1 cellular context compared by ENCODE assay signal in the genomic region with DNA sequence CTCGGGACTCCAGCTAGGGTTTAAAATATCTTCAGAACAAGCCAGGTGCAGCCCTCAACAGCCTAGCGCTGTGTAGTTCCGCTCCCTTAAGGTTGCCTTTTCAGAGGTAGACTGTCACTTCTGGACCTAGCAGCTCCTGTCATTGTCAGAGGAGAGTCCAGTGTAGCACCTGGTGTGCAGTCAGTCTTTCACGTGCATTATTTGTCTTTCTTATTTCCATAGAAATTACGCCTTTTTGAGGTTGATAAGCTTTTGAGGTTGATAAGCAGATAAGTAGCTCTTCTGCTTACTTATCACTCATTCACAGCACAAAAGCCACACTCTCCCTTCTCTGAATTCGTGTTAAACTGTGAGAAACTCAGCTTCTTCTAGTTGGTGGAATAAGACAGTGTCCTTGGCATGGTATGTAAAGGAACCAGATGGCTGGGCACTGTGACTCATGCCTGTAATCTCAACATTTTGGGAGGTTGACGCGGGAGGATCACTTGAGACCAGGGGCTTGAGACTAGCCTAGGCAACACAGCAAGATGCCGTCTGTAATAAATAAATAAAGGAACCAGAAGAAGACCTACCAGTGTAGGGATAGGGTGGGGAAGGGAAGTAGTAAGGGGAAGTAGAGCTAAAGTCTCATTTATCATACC.
TF ChIP-seq lines count a peak whose summit lies in the region.

No MANE protein-coding gene starts in this region.

TF ChIP-seq in K562, 482 proteins besides CTCF, POLR2A, EP300 and RAD21 (continued from another document and continues in another):
- TF ChIP-seq ATF2 (CRISPR knock-in tag; IDR thresholded peaks at IDR 0.05) (no peak), ERF (CRISPR knock-in tag; IDR thresholded peaks at IDR 0.05) (no peak), RBM15 (IDR thresholded peaks at IDR 0.05; ENCODE audit: insufficient read depth, low read length) (no peak), ZNF165 (CRISPR knock-in tag; IDR thresholded peaks at IDR 0.05; ENCODE audit: borderline replicate concordance) (no peak), HNRNPLL (IDR thresholded peaks at IDR 0.05; ENCODE audit: low read depth, low read length, poor library complexity, severe bottlenecking) (peak; percentile 60), ZNF766 (CRISPR knock-in tag; conservative IDR thresholded peaks at IDR 0.05) (peak; percentile 78), SMARCA4 (IDR thresholded peaks at IDR 0.05) (peak; percentile 90), ZNF507 (tag; conservative IDR thresholded peaks at IDR 0.05) (no peak), KDM1A (IDR thresholded peaks at IDR 0.05) (peak; percentile 49 to 68; a peak in 2 of 4 replicates), TOE1 (IDR thresholded peaks at IDR 0.05; ENCODE audit: borderline replicate concordance) (0 out of 2 replicates have a peak, but pooled peaks have one; percentile 21), TOE1 (CRISPR knock-in tag; IDR thresholded peaks at IDR 0.05; ENCODE audit: borderline replicate concordance, low read depth) (no peak), PYGO2 (tag; IDR thresholded peaks at IDR 0.05) (no peak), NCOA6 (IDR thresholded peaks at IDR 0.05) (no peak), ZFX (CRISPR knock-in tag; IDR thresholded peaks at IDR 0.05) (0 out of 2 replicates have a peak, but pooled peaks have one; percentile 16), SP2 (IDR thresholded peaks at IDR 0.05; ENCODE audit: extremely low read depth, low read depth, low read length, poor library complexity, severe bottlenecking) (no peak), ZNF77 (CRISPR knock-in tag; IDR thresholded peaks at IDR 0.05) (no peak), HLTF (IDR thresholded peaks at IDR 0.05) (0 out of 2 replicates have a peak, but pooled peaks have one; percentile 31), TAL1 (IDR thresholded peaks at IDR 0.05) (peak; percentile 90), HDAC6 (IDR thresholded peaks at IDR 0.05; ENCODE audit: low read depth, low read length) (no peak), ETS2 (tag; IDR thresholded peaks at IDR 0.05; ENCODE audit: borderline replicate concordance, poor library complexity, severe bottlenecking) (no peak), SNIP1 (IDR thresholded peaks at IDR 0.05; ENCODE audit: low read depth) (no peak), ZNF212 (CRISPR knock-in tag; IDR thresholded peaks at IDR 0.05) (no peak), POLR2AphosphoS5 (IDR thresholded peaks at IDR 0.05; ENCODE audit: control insufficient read depth, insufficient read depth, low read depth, low read length) (peak; percentile 51; the same call in 1 of the 2 replicates), ZNF699 (CRISPR knock-in tag; IDR thresholded peaks at IDR 0.05; ENCODE audit: insufficient replicate concordance) (no peak), FOXA1 (IDR thresholded peaks at IDR 0.05; ENCODE audit: borderline replicate concordance) (no peak), MAFK (IDR thresholded peaks at IDR 0.05; ENCODE audit: low read length) (no peak), ZBTB1 (CRISPR knock-in tag; IDR thresholded peaks at IDR 0.05; ENCODE audit: borderline replicate concordance, low read depth) (no peak), ZNF263 (CRISPR knock-in tag; IDR thresholded peaks at IDR 0.05; ENCODE audit: borderline replicate concordance) (no peak), TSHZ1 (CRISPR knock-in tag; IDR thresholded peaks at IDR 0.05) (no peak), EWSR1 (IDR thresholded peaks at IDR 0.05; ENCODE audit: borderline replicate concordance, low read depth, partially characterized antibody) (no peak), NR1H2 (CRISPR knock-in tag; IDR thresholded peaks at IDR 0.05) (no peak), RAD51 (IDR thresholded peaks at IDR 0.05; ENCODE audit: borderline replicate concordance, low read depth) (no peak), CBFA2T2 (conservative IDR thresholded peaks at IDR 0.05) (peak; percentile 91), RB1 (IDR thresholded peaks at IDR 0.05; ENCODE audit: low read depth) (no peak), ZNF639 (CRISPR knock-in tag; conservative IDR thresholded peaks at IDR 0.05 in 1 of 2, IDR thresholded peaks at IDR 0.05 in 1 of 2) (peak in 1 of 2 experiments; percentile 62; a peak in 2 of 4 replicates), TEAD4 (IDR thresholded peaks at IDR 0.05; ENCODE audit: low read length) (peak; percentile 98), TEAD4 (CRISPR knock-in tag; IDR thresholded peaks at IDR 0.05; ENCODE audit: borderline replicate concordance) (no peak), SREBF1 (IDR thresholded peaks at IDR 0.05; ENCODE audit: borderline replicate concordance, low read depth, low read length) (no peak), GATA2 (CRISPR knock-in tag; IDR thresholded peaks at IDR 0.05) (peak; percentile 86)
- TF ChIP-seq, protein P1, sequence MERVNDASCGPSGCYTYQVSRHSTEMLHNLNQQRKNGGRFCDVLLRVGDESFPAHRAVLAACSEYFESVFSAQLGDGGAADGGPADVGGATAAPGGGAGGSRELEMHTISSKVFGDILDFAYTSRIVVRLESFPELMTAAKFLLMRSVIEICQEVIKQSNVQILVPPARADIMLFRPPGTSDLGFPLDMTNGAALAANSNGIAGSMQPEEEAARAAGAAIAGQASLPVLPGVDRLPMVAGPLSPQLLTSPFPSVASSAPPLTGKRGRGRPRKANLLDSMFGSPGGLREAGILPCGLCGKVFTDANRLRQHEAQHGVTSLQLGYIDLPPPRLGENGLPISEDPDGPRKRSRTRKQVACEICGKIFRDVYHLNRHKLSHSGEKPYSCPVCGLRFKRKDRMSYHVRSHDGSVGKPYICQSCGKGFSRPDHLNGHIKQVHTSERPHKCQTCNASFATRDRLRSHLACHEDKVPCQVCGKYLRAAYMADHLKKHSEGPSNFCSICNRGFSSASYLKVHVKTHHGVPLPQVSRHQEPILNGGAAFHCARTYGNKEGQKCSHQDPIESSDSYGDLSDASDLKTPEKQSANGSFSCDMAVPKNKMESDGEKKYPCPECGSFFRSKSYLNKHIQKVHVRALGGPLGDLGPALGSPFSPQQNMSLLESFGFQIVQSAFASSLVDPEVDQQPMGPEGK (CRISPR knock-in tag; IDR thresholded peaks at IDR 0.05; ENCODE audit: borderline replicate concordance): no peak
- TF ChIP-seq, protein P2, sequence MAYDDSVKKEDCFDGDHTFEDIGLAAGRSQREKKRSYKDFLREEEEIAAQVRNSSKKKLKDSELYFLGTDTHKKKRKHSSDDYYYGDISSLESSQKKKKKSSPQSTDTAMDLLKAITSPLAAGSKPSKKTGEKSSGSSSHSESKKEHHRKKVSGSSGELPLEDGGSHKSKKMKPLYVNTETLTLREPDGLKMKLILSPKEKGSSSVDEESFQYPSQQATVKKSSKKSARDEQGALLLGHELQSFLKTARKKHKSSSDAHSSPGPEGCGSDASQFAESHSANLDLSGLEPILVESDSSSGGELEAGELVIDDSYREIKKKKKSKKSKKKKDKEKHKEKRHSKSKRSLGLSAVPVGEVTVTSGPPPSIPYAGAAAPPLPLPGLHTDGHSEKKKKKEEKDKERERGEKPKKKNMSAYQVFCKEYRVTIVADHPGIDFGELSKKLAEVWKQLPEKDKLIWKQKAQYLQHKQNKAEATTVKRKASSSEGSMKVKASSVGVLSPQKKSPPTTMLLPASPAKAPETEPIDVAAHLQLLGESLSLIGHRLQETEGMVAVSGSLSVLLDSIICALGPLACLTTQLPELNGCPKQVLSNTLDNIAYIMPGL (CRISPR knock-in tag; IDR thresholded peaks at IDR 0.05): no peak
- TF ChIP-seq, protein P3, sequence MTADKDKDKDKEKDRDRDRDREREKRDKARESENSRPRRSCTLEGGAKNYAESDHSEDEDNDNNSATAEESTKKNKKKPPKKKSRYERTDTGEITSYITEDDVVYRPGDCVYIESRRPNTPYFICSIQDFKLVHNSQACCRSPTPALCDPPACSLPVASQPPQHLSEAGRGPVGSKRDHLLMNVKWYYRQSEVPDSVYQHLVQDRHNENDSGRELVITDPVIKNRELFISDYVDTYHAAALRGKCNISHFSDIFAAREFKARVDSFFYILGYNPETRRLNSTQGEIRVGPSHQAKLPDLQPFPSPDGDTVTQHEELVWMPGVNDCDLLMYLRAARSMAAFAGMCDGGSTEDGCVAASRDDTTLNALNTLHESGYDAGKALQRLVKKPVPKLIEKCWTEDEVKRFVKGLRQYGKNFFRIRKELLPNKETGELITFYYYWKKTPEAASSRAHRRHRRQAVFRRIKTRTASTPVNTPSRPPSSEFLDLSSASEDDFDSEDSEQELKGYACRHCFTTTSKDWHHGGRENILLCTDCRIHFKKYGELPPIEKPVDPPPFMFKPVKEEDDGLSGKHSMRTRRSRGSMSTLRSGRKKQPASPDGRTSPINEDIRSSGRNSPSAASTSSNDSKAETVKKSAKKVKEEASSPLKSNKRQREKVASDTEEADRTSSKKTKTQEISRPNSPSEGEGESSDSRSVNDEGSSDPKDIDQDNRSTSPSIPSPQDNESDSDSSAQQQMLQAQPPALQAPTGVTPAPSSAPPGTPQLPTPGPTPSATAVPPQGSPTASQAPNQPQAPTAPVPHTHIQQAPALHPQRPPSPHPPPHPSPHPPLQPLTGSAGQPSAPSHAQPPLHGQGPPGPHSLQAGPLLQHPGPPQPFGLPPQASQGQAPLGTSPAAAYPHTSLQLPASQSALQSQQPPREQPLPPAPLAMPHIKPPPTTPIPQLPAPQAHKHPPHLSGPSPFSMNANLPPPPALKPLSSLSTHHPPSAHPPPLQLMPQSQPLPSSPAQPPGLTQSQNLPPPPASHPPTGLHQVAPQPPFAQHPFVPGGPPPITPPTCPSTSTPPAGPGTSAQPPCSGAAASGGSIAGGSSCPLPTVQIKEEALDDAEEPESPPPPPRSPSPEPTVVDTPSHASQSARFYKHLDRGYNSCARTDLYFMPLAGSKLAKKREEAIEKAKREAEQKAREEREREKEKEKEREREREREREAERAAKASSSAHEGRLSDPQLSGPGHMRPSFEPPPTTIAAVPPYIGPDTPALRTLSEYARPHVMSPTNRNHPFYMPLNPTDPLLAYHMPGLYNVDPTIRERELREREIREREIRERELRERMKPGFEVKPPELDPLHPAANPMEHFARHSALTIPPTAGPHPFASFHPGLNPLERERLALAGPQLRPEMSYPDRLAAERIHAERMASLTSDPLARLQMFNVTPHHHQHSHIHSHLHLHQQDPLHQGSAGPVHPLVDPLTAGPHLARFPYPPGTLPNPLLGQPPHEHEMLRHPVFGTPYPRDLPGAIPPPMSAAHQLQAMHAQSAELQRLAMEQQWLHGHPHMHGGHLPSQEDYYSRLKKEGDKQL (CRISPR knock-in tag; IDR thresholded peaks at IDR 0.05; ENCODE audit: borderline replicate concordance): 0 out of 2 replicates have a peak, but pooled peaks have one; percentile 20
- TF ChIP-seq, protein P4, sequence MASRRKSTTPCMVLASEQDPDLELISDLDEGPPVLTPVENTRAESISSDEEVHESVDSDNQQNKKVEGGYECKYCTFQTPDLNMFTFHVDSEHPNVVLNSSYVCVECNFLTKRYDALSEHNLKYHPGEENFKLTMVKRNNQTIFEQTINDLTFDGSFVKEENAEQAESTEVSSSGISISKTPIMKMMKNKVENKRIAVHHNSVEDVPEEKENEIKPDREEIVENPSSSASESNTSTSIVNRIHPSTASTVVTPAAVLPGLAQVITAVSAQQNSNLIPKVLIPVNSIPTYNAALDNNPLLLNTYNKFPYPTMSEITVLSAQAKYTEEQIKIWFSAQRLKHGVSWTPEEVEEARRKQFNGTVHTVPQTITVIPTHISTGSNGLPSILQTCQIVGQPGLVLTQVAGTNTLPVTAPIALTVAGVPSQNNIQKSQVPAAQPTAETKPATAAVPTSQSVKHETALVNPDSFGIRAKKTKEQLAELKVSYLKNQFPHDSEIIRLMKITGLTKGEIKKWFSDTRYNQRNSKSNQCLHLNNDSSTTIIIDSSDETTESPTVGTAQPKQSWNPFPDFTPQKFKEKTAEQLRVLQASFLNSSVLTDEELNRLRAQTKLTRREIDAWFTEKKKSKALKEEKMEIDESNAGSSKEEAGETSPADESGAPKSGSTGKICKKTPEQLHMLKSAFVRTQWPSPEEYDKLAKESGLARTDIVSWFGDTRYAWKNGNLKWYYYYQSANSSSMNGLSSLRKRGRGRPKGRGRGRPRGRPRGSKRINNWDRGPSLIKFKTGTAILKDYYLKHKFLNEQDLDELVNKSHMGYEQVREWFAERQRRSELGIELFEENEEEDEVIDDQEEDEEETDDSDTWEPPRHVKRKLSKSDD (conservative IDR thresholded peaks at IDR 0.05; ENCODE audit: low read length): no peak
